8 cellular contexts compared by ENCODE assay signal in genomic region chr15:39578851-39579486, GRCh38. TPM values are rescaled to one million over a fixed set of nuclear protein-coding genes. Genes with fewer than 3 reads are reported as not detected.
A peak's percentile ranks its signal among the peaks of the same experiment; 100 is the strongest.
DNase-seq lines count a peak whose midpoint lies in the region; ATAC-seq, FAIRE-seq and TF ChIP-seq lines count a peak whose summit lies in the region.

No MANE protein-coding gene starts in this region.

- peaks cover 0 to 4% (median 0%) of the 10 kb centered on the region in 9 donors for H3K27me3 ChIP-seq in heart left ventricle
- peaks cover 0 to 5% (median 0%) of the 10 kb centered on the region in 4 experiments; a peak in 2 of 7 replicates for H3K27me3 ChIP-seq in H1 (replicated peaks in 1 of 4; ENCODE audit: control insufficient read depth in 3 of 4, extremely low read depth in 1 of 4, insufficient read depth in 3 of 4, low read length in 3 of 4)
- no peaks in the 10 kb centered on the region for H3K27me3 ChIP-seq in mucosa of rectum (ENCODE audit: control insufficient read depth in 2 of 2, insufficient read depth in 2 of 2, low read length in 2 of 2)
- H3K27me3 ChIP-seq in uterus = no peaks in the 10 kb centered on the region

- TF ChIP-seq RAD21 in H1 (IDR thresholded peaks at IDR 0.05 in 1 of 2, conservative IDR thresholded peaks at IDR 0.05 in 1 of 2; ENCODE audit: low read depth in 2 of 2, low read length in 2 of 2) = peak in 1 of 2 experiments; percentile 12; a peak in 2 of 4 replicates

- H3K4ac ChIP-seq in H1 (replicated peaks; ENCODE audit: insufficient read length, low read depth, low read length) = no peak overlapping the region

- FAIRE-seq in H1 (lab: Jason Lieb, UNC) = no peak

- intact Hi-C loops in heart left ventricle (cut with DNase I) (loop anchor here in 6 of 10 donors (2.0 to 10.0 kb wide), 5 partner anchors 82 to 762 kb away; no protein-coding TSS in a partner anchor), Right ventricle myocardium superior (cut with DNase I) (loop anchor here (2.0 kb wide), 1 partner anchor 150 kb away; no protein-coding TSS in a partner anchor), uterus (cut with DNase I; ENCODE audit: low total_unique reads) (loop anchor here (5.0 kb wide), 1 partner anchor 77 kb away; no protein-coding TSS in a partner anchor)

- peak overlapping the region in 8 of 12 donors; percentile 88 to 97 (median 90) for H3K27ac ChIP-seq in heart left ventricle
- H3K27ac ChIP-seq in H1 (ENCODE audit: low read depth, low read length) = no peak overlapping the region
- H3K27ac ChIP-seq in mucosa of rectum (ENCODE audit: low read depth in 2 of 2, low read length in 2 of 2) = peak overlapping the region; percentile 73 to 88
- H3K27ac ChIP-seq in uterus = peak overlapping the region; percentile 98

- H3K23me2 ChIP-seq in H1 (ENCODE audit: low read depth, low read length) = peaks cover 10% of the 10 kb centered on the region

- no peak overlapping the region for H2BK5ac ChIP-seq in H1 (ENCODE audit: low read depth, low read length)

- peak overlapping the region; percentile 70 to 91; a peak in 2 of 4 replicates for H3K4me2 ChIP-seq in H1 (ENCODE audit: insufficient read depth in 1 of 2, low read depth in 2 of 2, low read length in 2 of 2)

- H2BK12ac ChIP-seq in H1 (ENCODE audit: low read depth, low read length) = peak overlapping the region; percentile 82

- DNase-seq in heart left ventricle (no peak), Right ventricle myocardium superior (no peak), H1 (ENCODE audit: low read depth in 1 of 2, low spot score in 2 of 2) (no peak), uterus (no peak), GM13976 (ENCODE audit: low spot score) (no peak)

- TF ChIP-seq POLR2A in heart left ventricle (IDR thresholded peaks at IDR 0.05) = no peak
- TF ChIP-seq POLR2A in H1 (IDR thresholded peaks at IDR 0.05; ENCODE audit: control extremely low read depth in 1 of 2, low read depth in 2 of 2, low read length in 2 of 2) = no peak
- TF ChIP-seq POLR2A in uterus (IDR thresholded peaks at IDR 0.05) = no peak

- TF ChIP-seq CTCF in heart left ventricle (IDR thresholded peaks at IDR 0.05) = peak in 1 of 12 donors; percentile 11
- TF ChIP-seq CTCF in H1 (IDR thresholded peaks at IDR 0.05; ENCODE audit: control extremely low read depth in 1 of 3, insufficient read depth in 1 of 3, low read depth in 1 of 3, low read length in 3 of 3) = peak in 1 of 3 experiments; percentile 25; a peak in 1 of 4 replicates
- TF ChIP-seq CTCF in uterus (IDR thresholded peaks at IDR 0.05) = peak in 2 of 4 experiments; percentile 26 to 33
- no peak for TF ChIP-seq CTCF in GM13976 (IDR thresholded peaks at IDR 0.05; ENCODE audit: borderline replicate concordance, control extremely low read depth, extremely low read depth, insufficient read depth, missing control alignments)

- no peak overlapping the region for H4K91ac ChIP-seq in H1 (replicated peaks; ENCODE audit: insufficient read length, low read length)

- no peak overlapping the region for H3K56ac ChIP-seq in H1 (replicated peaks; ENCODE audit: insufficient read length, low read depth, low read length)

- H3K79me2 ChIP-seq in H1 (ENCODE audit: control insufficient read depth in 1 of 2, insufficient read depth in 2 of 2, low read length in 2 of 2) = peaks cover 0 to 20% of the 10 kb centered on the region in 2 experiments; a peak in 2 of 4 replicates

- in situ Hi-C loops in GM13976 (cut with MboI; ENCODE audit: low sequenced_read_pairs, unreplicated experiment) = loop anchor here (10.0 to 25.0 kb wide), 2 partner anchors 454 to 867 kb away; no protein-coding TSS in a partner anchor

- H3K4me3 ChIP-seq in heart left ventricle (peak overlapping the region in 8 of 12 donors; percentile 56 to 78 (median 72)), H1 (ENCODE audit: extremely low read depth in 1 of 4, insufficient read depth in 2 of 4, low read depth in 3 of 4, low read length in 4 of 4) (peak overlapping the region in 1 of 4 experiments; percentile 81; a peak in 1 of 8 replicates), mucosa of rectum (ENCODE audit: low read length in 2 of 2) (peak overlapping the region in 1 of 2 donors; percentile 57), uterus (peak overlapping the region in 1 of 2 donors; percentile 91)

- CTCF ChIA-PET in H1 (lab: Charles Lee; ENCODE audit: partially characterized antibody) = interaction anchor here (0.5 to 2.9 kb wide), 20 partner anchors 8 to 895 kb away, joined by 3 to 18 read pairs (median 3); no protein-coding TSS in a partner anchor

- peaks cover 0 to 48% (median 18%) of the 10 kb centered on the region in 12 donors for H3K4me1 ChIP-seq in heart left ventricle
- H3K4me1 ChIP-seq in H1 (replicated peaks in 1 of 4; ENCODE audit: control insufficient read depth in 3 of 4, insufficient read depth in 4 of 4, low read length in 3 of 4) = peaks cover 9 to 24% (median 11%) of the 10 kb centered on the region in 4 experiments
- H3K4me1 ChIP-seq in mucosa of rectum (ENCODE audit: control insufficient read depth in 2 of 2, insufficient read depth in 2 of 2, low read length in 2 of 2) = peaks cover 18 to 31% of the 10 kb centered on the region in 2 donors
- peaks cover 6 to 10% of the 10 kb centered on the region in 2 donors for H3K4me1 ChIP-seq in uterus

- H2BK120ac ChIP-seq in H1 (replicated peaks; ENCODE audit: low read depth, low read length) = no peak overlapping the region

- H3K14ac ChIP-seq in H1 (ENCODE audit: insufficient read length) = no peak overlapping the region

- WGBS in heart left ventricle, 4 donors = 70 to 81% (median 77%) methylated on average over 5 of the region's 5 CpGs
- WGBS in H1 (ENCODE audit: extremely low coverage in 1 of 2, insufficient coverage in 1 of 2, insufficient read length in 1 of 2, insufficient replicate concordance in 2 of 2, low coverage in 1 of 2, low lambda C conversion rate in 2 of 2, missing lambda C conversion rate in 1 of 2), 2 experiments = 82% methylated on average over 5 of the region's 5 CpGs; no CpG with 5 or more reads in 1 of the 2 experiments

- H2BK15ac ChIP-seq in H1 (ENCODE audit: low read length) = no peak overlapping the region

- no peak overlapping the region for H2AFZ ChIP-seq in H1 (ENCODE audit: low read length)

- peaks cover 0 to 20% (median 7%) of the 10 kb centered on the region in 9 donors for H3K36me3 ChIP-seq in heart left ventricle
- peaks cover 11 to 15% (median 12%) of the 10 kb centered on the region in 4 experiments; a peak in 7 of 8 replicates for H3K36me3 ChIP-seq in H1 (ENCODE audit: control insufficient read depth in 2 of 4, insufficient read depth in 4 of 4, low read length in 3 of 4)
- peaks cover 17 to 18% of the 10 kb centered on the region in 2 donors for H3K36me3 ChIP-seq in mucosa of rectum (ENCODE audit: control insufficient read depth in 2 of 2, insufficient read depth in 2 of 2, low read length in 2 of 2)
- H3K36me3 ChIP-seq in uterus = no peaks in the 10 kb centered on the region

- peak overlapping the region; percentile 9; the same call in 1 of the 2 replicates for H3K18ac ChIP-seq in H1 (ENCODE audit: extremely low read depth, low read length)

- peak overlapping the region; percentile 6; the same call in 1 of the 2 replicates for H2BK20ac ChIP-seq in H1 (ENCODE audit: low read length)

- H4K5ac ChIP-seq in H1 (ENCODE audit: insufficient read length, low read depth, low read length) = no peak overlapping the region

- 0 out of 2 replicates have a peak, but pooled peaks cover 3% of the 10 kb centered on the region for H3K79me1 ChIP-seq in H1 (ENCODE audit: low read depth, low read length)

- H2AK5ac ChIP-seq in H1 (ENCODE audit: low read depth, low read length) = no peak overlapping the region; the same call in 1 of the 2 replicates

- ATAC-seq in heart left ventricle (no peak), Right ventricle myocardium superior (ENCODE audit: poor library complexity) (no peak), GM21447 (IDR thresholded peaks at IDR 0.05; ENCODE audit: unreplicated experiment) (no peak), GM21360 (IDR thresholded peaks at IDR 0.05; ENCODE audit: unreplicated experiment) (no peak)

- peaks cover 0 to 2% of the 10 kb centered on the region in 2 experiments for H4K20me1 ChIP-seq in H1 (replicated peaks in 1 of 2; ENCODE audit: control insufficient read depth in 1 of 2, insufficient read depth in 2 of 2, low read length in 2 of 2)

- POLR2A ChIA-PET in H1 (lab: Charles Lee; ENCODE audit: partially characterized antibody) = interaction anchor here (1.1 to 6.3 kb wide), 15 partner anchors 9 to 449 kb away, joined by 3 to 117 read pairs (median 9); partner anchors contain the start of gene FSIP1

- no peak overlapping the region for H3K23ac ChIP-seq in H1 (ENCODE audit: insufficient read length)

- H3K9me3 ChIP-seq in heart left ventricle (no peaks in the 10 kb centered on the region), H1 (ENCODE audit: insufficient read depth in 2 of 2, low read depth in 1 of 2, low read length in 1 of 2) (no peaks in the 10 kb centered on the region), mucosa of rectum (ENCODE audit: control insufficient read depth in 2 of 2, low read length in 2 of 2) (no peaks in the 10 kb centered on the region), uterus (no peaks in the 10 kb centered on the region)

- no peak for TF ChIP-seq EP300 in H1 (IDR thresholded peaks at IDR 0.05; ENCODE audit: borderline replicate concordance in 1 of 2, low read depth in 2 of 2, low read length in 2 of 2)

- no peak overlapping the region for H4K8ac ChIP-seq in H1 (ENCODE audit: extremely low read depth, insufficient read depth, low read length)

- H3K9ac ChIP-seq in H1 (replicated peaks in 1 of 4; ENCODE audit: extremely low read depth in 1 of 4, low read depth in 3 of 4, low read length in 3 of 4) = 0 out of 7 replicates have a peak overlapping the region, but pooled peaks of 1 of the 4 experiments have one; percentile 9
- H3K9ac ChIP-seq in mucosa of rectum (ENCODE audit: low read depth in 1 of 2, low read length in 2 of 2) = no peak overlapping the region

TF ChIP-seq in H1, 55 proteins besides CTCF, POLR2A, EP300 and RAD21 (continues in another document):
- TF ChIP-seq CHD2 (IDR thresholded peaks at IDR 0.05; ENCODE audit: low read length) = no peak
- no peak for TF ChIP-seq GTF2F1 (IDR thresholded peaks at IDR 0.05; ENCODE audit: borderline replicate concordance, low read depth, low read length)
- TF ChIP-seq KDM4A (IDR thresholded peaks at IDR 0.05; ENCODE audit: low read depth, low read length, severe bottlenecking) = no peak

RNA-seq across cellular contexts. Expression of gene THBS1, which starts 1.9 kb away (rescaled TPM):
- total RNA-seq in heart left ventricle = 100 to 1,000 TPM in 5 of 9 donors, 10 to 100 TPM in 4; 21.0 to 573 (median 160) TPM
- polyA plus RNA-seq in heart left ventricle = 100 to 1,000 TPM in 1 of 2 donors, 1 to 10 TPM in 1; 8.5 to 179 TPM
- 37.5 TPM for total RNA-seq in Right ventricle myocardium superior
- total RNA-seq in H1 (2021; fragmentation: NEBNext Ultra II Directional; extraction: Animal tissue kit (Norgen Biotek cat#: 25700)) = 63.3 and 66.7 TPM in 2 replicates
- polyA plus RNA-seq in H1 (2011; rRNA removed) = 10.3 and 21.7 TPM in 2 replicates
- 10.6 TPM for polyA plus RNA-seq in H1 (2011; cell fraction: cytosol; rRNA removed)
- 92.0 TPM for polyA plus RNA-seq in H1 (2011; cell fraction: nucleus; rRNA removed)
- 14.3 to 28.9 TPM (median 22.0 TPM) in 4 replicates for polyA plus RNA-seq in H1 (2012, experiment 1 of 2)
- polyA plus RNA-seq in H1 (2012, experiment 2 of 2) = 1.6 TPM
- polyA plus RNA-seq in H1 (2013, experiment 1 of 2) = 19.2 TPM
- 20.2 TPM for polyA plus RNA-seq in H1 (2013, experiment 2 of 2)
- 87.9 and 131 TPM in 2 replicates for polyA minus RNA-seq in H1 (2011; rRNA and poly(A)+ RNA removed)
- 100 TPM for polyA minus RNA-seq in H1 (2011; cell fraction: cytosol; rRNA and poly(A)+ RNA removed)
- 293 TPM for polyA minus RNA-seq in H1 (2011; cell fraction: nucleus; rRNA and poly(A)+ RNA removed)
- total RNA-seq in uterus = 100 to 1,000 TPM; 119 to 341 (median 210) TPM
